Comparison of ENCODE assay signal across 9 cellular contexts in the genomic region with DNA sequence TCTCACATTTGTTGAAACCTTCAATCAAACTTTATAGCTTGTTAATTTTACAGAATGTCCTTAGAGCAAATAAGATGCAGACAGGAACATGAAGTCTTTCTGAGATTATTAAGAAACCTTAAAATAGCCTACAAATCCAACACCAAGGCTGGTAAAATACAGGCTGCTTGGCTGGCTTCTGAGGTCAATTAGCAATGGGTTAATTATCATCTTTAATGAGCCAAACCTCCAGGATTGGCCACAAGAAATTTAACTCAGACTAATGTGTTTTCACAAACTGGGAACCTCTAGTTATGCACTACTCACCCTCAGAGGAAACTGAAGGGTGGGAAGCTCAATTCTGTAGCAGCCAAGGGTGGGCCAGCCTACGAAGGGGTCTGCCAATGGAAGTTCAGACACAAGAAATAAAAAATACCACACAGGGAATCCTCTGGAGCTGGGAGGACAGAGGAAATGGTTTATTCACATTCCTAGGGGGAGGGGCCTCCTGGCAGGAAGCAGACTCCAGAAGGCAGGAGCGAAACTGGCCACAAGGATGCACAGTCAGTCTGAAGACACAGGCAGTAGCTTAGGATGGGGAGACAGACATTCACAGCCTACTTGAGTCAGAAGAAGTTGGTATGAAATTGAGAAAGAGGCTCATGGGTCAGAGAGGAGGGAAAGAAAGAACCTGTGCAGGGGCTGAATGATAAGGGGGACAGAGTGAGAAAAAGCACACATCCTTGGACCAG. TPM values are rescaled to one million over a fixed set of nuclear protein-coding genes. Genes with fewer than 3 reads are reported as not detected.
DNase-seq lines count a peak whose midpoint lies in the region; ATAC-seq and TF ChIP-seq lines count a peak whose summit lies in the region.
"Had no signal": no experiment of that assay in that cellular context is flagged by ENCODE, and none has a peak within 500 bp of the region (broad histone marks: within the 10 kb centered on the region; RNA-seq: fewer than 3 reads in every experiment).

No MANE protein-coding gene starts in this region.

- peak overlapping the region; percentile 70; the same call in 1 of the 2 replicates for H4K5ac ChIP-seq in IMR-90 (ENCODE audit: low read depth, low read length)

- H4K8ac ChIP-seq in IMR-90 (ENCODE audit: low read depth in 2 of 2, low read length in 2 of 2): peak overlapping the region; percentile 84 to 95

- peak overlapping the region; percentile 79 for H3K27ac ChIP-seq in IMR-90 (ENCODE audit: insufficient read depth, low read length)
- peak overlapping the region; percentile 85 to 89 for H3K27ac ChIP-seq in uterus

- ATAC-seq in IMR-90 (ENCODE audit: low read depth) (peak; percentile 90), GM18867 (IDR thresholded peaks at IDR 0.05; ENCODE audit: unreplicated experiment) (no peak)

- peaks cover 18% of the 10 kb centered on the region for H3K4me1 ChIP-seq in IMR-90 (ENCODE audit: control insufficient read depth, insufficient read depth, low read length)
- peaks cover 15 to 23% of the 10 kb centered on the region in 2 donors for H3K4me1 ChIP-seq in uterus

- H4K91ac ChIP-seq in IMR-90 (ENCODE audit: insufficient read depth, low read depth, low read length): peak overlapping the region; percentile 88

- intact Hi-C loops in IMR-90 (cut with micrococcal nuclease) (loop anchor here (1.0 kb wide), 1 partner anchor 153 kb away; no protein-coding TSS in a partner anchor), uterus (cut with DNase I; ENCODE audit: low total_unique reads) (no loop called here)

- DNase-seq in AG20443 (ENCODE audit: low spot score) (peak; percentile 93), IMR-90 (peak; percentile 97), kidney glomerular epithelial cell (lab: John Stamatoyannopoulos, UW) (peak; percentile 80), uterus (peak; percentile 78 to 89), NCI-H146 treated with DMSO at 0.1 percent for 48 hours (lab: John Stamatoyannopoulos, UW; ENCODE audit: unreplicated experiment) (no peak), NCI-H1436 (lab: John Stamatoyannopoulos, UW) (no peak)

- peak overlapping the region; percentile 90 for H2BK5ac ChIP-seq in IMR-90 (ENCODE audit: low read depth, low read length, poor library complexity, severe bottlenecking)

- H2AK5ac ChIP-seq in IMR-90 (ENCODE audit: low read depth, low read length): peak overlapping the region; percentile 84

- no peaks in the 10 kb centered on the region; the same call in 1 of the 2 replicates for H4K20me1 ChIP-seq in IMR-90 (ENCODE audit: insufficient read depth, low read length)

- peak overlapping the region; percentile 82 for H2BK20ac ChIP-seq in IMR-90 (ENCODE audit: low read depth, low read length)

- H3K36me3 ChIP-seq in IMR-90 (ENCODE audit: control insufficient read depth, insufficient read depth, low read length): no peaks in the 10 kb centered on the region; the same call in 1 of the 2 replicates
- no peaks in the 10 kb centered on the region for H3K36me3 ChIP-seq in uterus

- H3K36me3 Mint-ChIP-seq in brain: peaks cover 6% of the 10 kb centered on the region

- WGBS in IMR-90 (ENCODE audit: extremely low coverage in 2 of 2, insufficient read length in 1 of 2), 2 experiments: 0% methylated on average over 1 of the region's 2 CpGs; no CpG with 5 or more reads in 1 of the 2 experiments

- H3K14ac ChIP-seq in IMR-90 (replicated peaks; ENCODE audit: low read depth, low read length): peak overlapping the region; percentile 95

- H3K9me3 ChIP-seq in IMR-90 (ENCODE audit: control insufficient read depth, insufficient read depth, low read length) (no peaks in the 10 kb centered on the region), uterus (no peaks in the 10 kb centered on the region)

- H3K27ac Mint-ChIP-seq in brain: peak overlapping the region; percentile 7 to 87 (median 69)

- peaks cover 35% of the 10 kb centered on the region for H3K9me1 ChIP-seq in IMR-90 (ENCODE audit: insufficient read depth, low read length)

- peak overlapping the region; percentile 90 for H2BK120ac ChIP-seq in IMR-90 (ENCODE audit: low read depth, low read length)

- peaks cover 13 to 76% of the 10 kb centered on the region in 2 experiments; a peak in 3 of 4 replicates for H3K79me1 ChIP-seq in IMR-90 (ENCODE audit: low read depth in 1 of 2, low read length in 2 of 2)

- H2AFZ ChIP-seq in IMR-90 (replicated peaks; ENCODE audit: low read length, poor library complexity): peak overlapping the region; percentile 70

- TF ChIP-seq RAD21 in IMR-90 (IDR thresholded peaks at IDR 0.05; ENCODE audit: low read length): peak; percentile 74

- TF ChIP-seq CTCF in IMR-90 (conservative IDR thresholded peaks at IDR 0.05; ENCODE audit: low read depth, low read length) (peak; percentile 55), brain (conservative IDR thresholded peaks at IDR 0.05) (peak in 1 of 2 experiments; percentile 26), uterus (IDR thresholded peaks at IDR 0.05) (peak; percentile 20 to 65 (median 41))

- H3K27me3 ChIP-seq in IMR-90 (ENCODE audit: control insufficient read depth, insufficient read depth, low read length) (no peaks in the 10 kb centered on the region), uterus (no peaks in the 10 kb centered on the region)

- H3K9ac ChIP-seq in IMR-90 (ENCODE audit: low read depth, low read length): peak overlapping the region; percentile 61; the same call in 1 of the 2 replicates

- H3K27me3 Mint-ChIP-seq in brain: no peaks in the 10 kb centered on the region
- H3K27me3 Mint-ChIP-seq: memory B cell had no signal

- BruUV-seq in IMR-90 (replicated peaks; lab: Mats Ljungman, UMichigan): no TSS peak

- H3K56ac ChIP-seq in IMR-90 (ENCODE audit: extremely low read depth, insufficient read depth, low read length): peak overlapping the region; percentile 76

- POLR2A ChIA-PET in IMR-90 (lab: Charles Lee; ENCODE audit: unreplicated experiment): no interaction called here

- CTCF ChIA-PET in IMR-90 (lab: Yijun Ruan, JAX): interaction anchor here (0.9 to 3.3 kb wide), 6 partner anchors 11 to 154 kb away, joined by 3 to 15 read pairs (median 4); no protein-coding TSS in a partner anchor

- no peak overlapping the region for H3K4me3 ChIP-seq in IMR-90 (ENCODE audit: insufficient read depth, low read depth, low read length)
- no peak overlapping the region for H3K4me3 ChIP-seq in uterus

- no peaks in the 10 kb centered on the region for H3K9me3 Mint-ChIP-seq in brain
- H3K9me3 Mint-ChIP-seq: memory B cell had no signal

- dilution Hi-C loops in IMR-90 (cut with HindIII; ENCODE audit: low sequenced_read_pairs, unreplicated experiment): no loop called here

- H2BK15ac ChIP-seq in IMR-90 (ENCODE audit: low read depth, low read length): peak overlapping the region; percentile 72; the same call in 2 of the 3 replicates

- TF ChIP-seq POLR2A in IMR-90 (IDR thresholded peaks at IDR 0.05; ENCODE audit: low read depth, low read length) (peak; percentile 57), uterus (IDR thresholded peaks at IDR 0.05) (no peak)

- H3K4ac ChIP-seq in IMR-90 (ENCODE audit: low read depth, low read length): peak overlapping the region; percentile 93

- no peak overlapping the region for H2AK9ac ChIP-seq in IMR-90 (replicated peaks; ENCODE audit: low read depth, low read length, poor library complexity)

- peak overlapping the region; percentile 85 for H3K23ac ChIP-seq in IMR-90 (ENCODE audit: low read depth, low read length)

- peak overlapping the region in 3 of 5 experiments; percentile 8 to 54 (median 12) for H3K4me3 Mint-ChIP-seq in brain

- H3K18ac ChIP-seq in IMR-90 (ENCODE audit: low read depth, low read length): peak overlapping the region; percentile 67; the same call in 1 of the 2 replicates

- H3K4me2 ChIP-seq in IMR-90 (ENCODE audit: low read depth, low read length): peak overlapping the region; percentile 26

- in situ Hi-C loops in IMR-90 (cut with MboI; ENCODE audit: low sequenced_read_pairs): no loop called here

- peaks cover 67% of the 10 kb centered on the region for H3K4me1 Mint-ChIP-seq in brain

TF ChIP-seq in IMR-90, 13 proteins besides CTCF, POLR2A, EP300 and RAD21 (continues in another document):
- TF ChIP-seq MXI1 (IDR thresholded peaks at IDR 0.05; ENCODE audit: borderline replicate concordance, low read depth, low read length) (0 out of 2 replicates have a peak, but pooled peaks have one; percentile 25), BHLHE40 (IDR thresholded peaks at IDR 0.05; ENCODE audit: low read depth, low read length) (no peak; the same call in 1 of the 2 replicates), RCOR1 (IDR thresholded peaks at IDR 0.05; ENCODE audit: insufficient replicate concordance, low read length) (peak; percentile 84), RFX5 (IDR thresholded peaks at IDR 0.05; ENCODE audit: low read depth, low read length) (no peak), MAZ (IDR thresholded peaks at IDR 0.05; ENCODE audit: borderline replicate concordance, low read depth, low read length) (peak; percentile 100), NFE2L2 (IDR thresholded peaks at IDR 0.05; ENCODE audit: low read depth, low read length) (peak; percentile 85), SMC3 (IDR thresholded peaks at IDR 0.05; ENCODE audit: low read depth, low read length) (peak; percentile 55), CEBPB (IDR thresholded peaks at IDR 0.05; ENCODE audit: low read depth, low read length) (peak; percentile 85), CHD1 (IDR thresholded peaks at IDR 0.05; ENCODE audit: low read depth, low read length) (no peak), MAFK (IDR thresholded peaks at IDR 0.05; ENCODE audit: low read depth, low read length) (0 out of 2 replicates have a peak, but pooled peaks have one; percentile 29)
- TF ChIP-seq, protein P1, sequence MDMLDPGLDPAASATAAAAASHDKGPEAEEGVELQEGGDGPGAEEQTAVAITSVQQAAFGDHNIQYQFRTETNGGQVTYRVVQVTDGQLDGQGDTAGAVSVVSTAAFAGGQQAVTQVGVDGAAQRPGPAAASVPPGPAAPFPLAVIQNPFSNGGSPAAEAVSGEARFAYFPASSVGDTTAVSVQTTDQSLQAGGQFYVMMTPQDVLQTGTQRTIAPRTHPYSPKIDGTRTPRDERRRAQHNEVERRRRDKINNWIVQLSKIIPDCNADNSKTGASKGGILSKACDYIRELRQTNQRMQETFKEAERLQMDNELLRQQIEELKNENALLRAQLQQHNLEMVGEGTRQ (IDR thresholded peaks at IDR 0.05; ENCODE audit: low read depth, low read length): no peak

RNA-seq across cellular contexts. Expression of a gene that starts 36.1 kb away (rescaled TPM):
- 10.0 and 10.4 TPM in 2 replicates for total RNA-seq in IMR-90 (2012; rRNA removed)
- polyA plus RNA-seq in IMR-90 (2012; rRNA removed): 23.0 and 30.9 TPM in 2 replicates
- 17.8 and 60.2 TPM in 2 replicates for polyA plus RNA-seq in IMR-90 (2012; cell fraction: cytosol; rRNA removed)
- 69.0 and 122 TPM in 2 replicates for polyA plus RNA-seq in IMR-90 (2012; cell fraction: nucleus; rRNA removed; ENCODE audit: low replicate concordance)
- 2.6 TPM for polyA plus RNA-seq in brain (ENCODE audit: insufficient read depth, low read depth, low replicate concordance)
- 10 to 100 TPM; 21.8 to 86.9 (median 54.2) TPM for total RNA-seq in uterus

RNA-seq across cellular contexts. Expression of a gene that starts 49.1 kb away (rescaled TPM):
- total RNA-seq in IMR-90 (2012; rRNA removed): 38.7 and 42.2 TPM in 2 replicates
- polyA plus RNA-seq in IMR-90 (2012; rRNA removed): 46.9 and 52.6 TPM in 2 replicates
- polyA plus RNA-seq in IMR-90 (2012; cell fraction: cytosol; rRNA removed): 40.4 and 50.0 TPM in 2 replicates
- polyA plus RNA-seq in IMR-90 (2012; cell fraction: nucleus; rRNA removed; ENCODE audit: low replicate concordance): 23.2 and 26.2 TPM in 2 replicates
- polyA plus RNA-seq in brain (ENCODE audit: insufficient read depth, low read depth, low replicate concordance): 28.7 TPM
- 10 to 100 TPM in 3 of 4 donors, 1 to 10 TPM in 1; 7.9 to 27.4 (median 19.8) TPM for total RNA-seq in uterus

Comparison
In these comparisons a context has a peak if more than half of its experiments do, and no peak if none do; other contexts are left out.
1. DNase-seq: peak in AG20443 (single experiment), IMR-90 (single experiment), kidney glomerular epithelial cell (single experiment) and uterus (2 of 2); none in NCI-H146 treated with DMSO at 0.1 percent for 48 hours (single experiment) and NCI-H1436 (single experiment).